Comparison of ENCODE assay signal across 1 cellular context in genomic region chr7:11026452-11027359, GRCh38.
TF ChIP-seq lines count a peak whose summit lies in the region.

No MANE protein-coding gene starts in this region.

TF ChIP-seq in K562, 482 proteins besides CTCF, POLR2A, EP300 and RAD21 (continued from another document):
- TF ChIP-seq, protein P1, sequence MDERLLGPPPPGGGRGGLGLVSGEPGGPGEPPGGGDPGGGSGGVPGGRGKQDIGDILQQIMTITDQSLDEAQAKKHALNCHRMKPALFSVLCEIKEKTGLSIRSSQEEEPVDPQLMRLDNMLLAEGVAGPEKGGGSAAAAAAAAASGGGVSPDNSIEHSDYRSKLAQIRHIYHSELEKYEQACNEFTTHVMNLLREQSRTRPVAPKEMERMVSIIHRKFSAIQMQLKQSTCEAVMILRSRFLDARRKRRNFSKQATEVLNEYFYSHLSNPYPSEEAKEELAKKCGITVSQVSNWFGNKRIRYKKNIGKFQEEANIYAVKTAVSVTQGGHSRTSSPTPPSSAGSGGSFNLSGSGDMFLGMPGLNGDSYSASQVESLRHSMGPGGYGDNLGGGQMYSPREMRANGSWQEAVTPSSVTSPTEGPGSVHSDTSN (CRISPR knock-in tag; IDR thresholded peaks at IDR 0.05; ENCODE audit: low read depth), result no peak
- TF ChIP-seq, protein P1 (tag; conservative IDR thresholded peaks at IDR 0.05; ENCODE audit: low read depth), result peak; percentile 74
- TF ChIP-seq ZBED1 (IDR thresholded peaks at IDR 0.05) (no peak), SREBF2 (CRISPR knock-in tag; IDR thresholded peaks at IDR 0.05) (no peak)
